21 cellular contexts compared by ENCODE assay signal in genomic region chr14:97198813-97199212, GRCh38.
"Had no signal": no experiment of that assay in that cellular context is flagged by ENCODE, and none has a peak within 500 bp of the region (broad histone marks: within the 10 kb centered on the region; RNA-seq: fewer than 3 reads in every experiment).

No MANE protein-coding gene starts in this region.

- H3K4me3 ChIP-seq: coronary artery, left lung, spleen, tibial artery, uterus had no signal

- H3K27ac Mint-ChIP-seq: activated CD8-positive, alpha-beta memory T cell treated with anti-CD3 and anti-CD28 coated beads, Interleukin-2, amount 10 ng/mL, durations not matched to agents 7 days and 5 days; mesothelial cell of epicardium; nephron; stimulated activated memory B cell treated with anti-CD40 and anti-IgM and Interleukin-4, amounts not matched to agents 10 μg/mL and 1 μg/mL and 100 μg/mL, for 72 hours had no signal

- H3K4me1 ChIP-seq: left lung, spleen, tibial artery, uterus had no signal

- H3K27me3 ChIP-seq: brain microvascular endothelial cell, tibial artery, uterus had no signal

- H3K27ac ChIP-seq: brain microvascular endothelial cell, coronary artery, left lung, spleen, tibial artery, uterus had no signal

- H3K4me1 Mint-ChIP-seq: activated CD8-positive, alpha-beta memory T cell treated with anti-CD3 and anti-CD28 coated beads, Interleukin-2, amount 10 ng/mL, durations not matched to agents 7 days and 5 days; mesothelial cell of epicardium; nephron; stimulated activated memory B cell treated with anti-CD40 and anti-IgM and Interleukin-4, amounts not matched to agents 10 μg/mL and 1 μg/mL and 100 μg/mL, for 72 hours had no signal

- ATAC-seq: activated CD4-positive, CD25-positive, alpha-beta regulatory T cell treated with anti-CD3 and anti-CD28 coated beads, Interleukin-2, amount 50 U/mL, for 24 hours; activated CD8-positive, alpha-beta memory T cell treated with anti-CD3 and anti-CD28 coated beads, Interleukin-2, amount 10 ng/mL, durations not matched to agents 7 days and 5 days; left lung; stimulated activated memory B cell treated with anti-CD40 and anti-IgM and Interleukin-4, amounts not matched to agents 10 μg/mL and 1 μg/mL and 100 μg/mL, for 72 hours had no signal

- H3K36me3 ChIP-seq: brain microvascular endothelial cell, left lung, spleen, tibial artery, uterus had no signal

- H3K36me3 Mint-ChIP-seq: mesothelial cell of epicardium; stimulated activated memory B cell treated with anti-CD40 and anti-IgM and Interleukin-4, amounts not matched to agents 10 μg/mL and 1 μg/mL and 100 μg/mL, for 72 hours had no signal

- DNase-seq: activated CD4-positive, alpha-beta T cell treated with anti-CD3 and anti-CD28 coated beads, Interleukin-2, amount 50 U/mL, for 48 hours; activated CD8-positive, alpha-beta memory T cell treated with anti-CD3 and anti-CD28 coated beads, Interleukin-2, amount 10 ng/mL, durations not matched to agents 7 days and 5 days; activated naive CD4-positive, alpha-beta T cell; aorta; brain microvascular endothelial cell; central memory CD4-positive, alpha-beta T cell; erythroblast; head of caudate nucleus; left lung; nucleus accumbens; spleen; stimulated activated CD4-positive, alpha-beta T cell treated with anti-CD3 and anti-CD28 coated beads, Interleukin-4, amount 100 ng/mL, for 4 hours; substantia nigra; T1000; tibial artery; uterus had no signal

- H3K4me3 Mint-ChIP-seq: activated CD8-positive, alpha-beta memory T cell treated with anti-CD3 and anti-CD28 coated beads, Interleukin-2, amount 10 ng/mL, durations not matched to agents 7 days and 5 days; mesothelial cell of epicardium; nephron; stimulated activated memory B cell treated with anti-CD40 and anti-IgM and Interleukin-4, amounts not matched to agents 10 μg/mL and 1 μg/mL and 100 μg/mL, for 72 hours had no signal

- H3K9me3 ChIP-seq: uterus had no signal
